Comparison of ENCODE assay signal across 19 cellular contexts in the genomic region with DNA sequence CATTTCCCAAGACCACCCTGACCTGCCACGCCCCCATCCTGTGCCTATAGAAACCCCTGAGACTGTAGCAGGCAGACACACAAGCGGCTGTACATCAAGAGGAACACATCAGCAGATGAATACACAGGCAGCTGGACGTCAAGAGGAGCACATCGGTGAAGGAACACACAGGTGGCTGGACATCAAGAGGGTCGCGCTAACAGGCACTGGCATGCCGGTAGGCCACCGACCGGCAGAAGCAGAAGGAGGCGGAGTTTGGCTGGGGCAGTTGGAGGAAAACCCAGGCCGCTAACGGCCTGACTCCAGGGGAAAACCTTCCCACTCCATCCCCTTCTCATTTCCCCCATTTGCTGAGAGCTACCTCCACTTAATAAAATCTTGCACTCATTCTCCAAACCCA. TPM values are rescaled to one million over a fixed set of nuclear protein-coding genes. Genes with fewer than 3 reads are reported as not detected.
A peak's percentile ranks its signal among the peaks of the same experiment; 100 is the strongest.
DNase-seq lines count a peak whose midpoint lies in the region; ATAC-seq and TF ChIP-seq lines count a peak whose summit lies in the region.
"Had no signal": no experiment of that assay in that cellular context is flagged by ENCODE, and none has a peak within 500 bp of the region (broad histone marks: within the 10 kb centered on the region; RNA-seq: fewer than 3 reads in every experiment).

No MANE protein-coding gene starts in this region.

- peaks cover 2% of the 10 kb centered on the region for H3K4me1 Mint-ChIP-seq in activated naive CD8-positive, alpha-beta T cell (ENCODE audit: low read depth)
- peaks cover 7% of the 10 kb centered on the region for H3K4me1 Mint-ChIP-seq in activated naive CD8-positive, alpha-beta T cell treated with anti-CD3 and anti-CD28 coated beads for 36 hours
- peaks cover 7% of the 10 kb centered on the region for H3K4me1 Mint-ChIP-seq in endodermal cell
- peaks cover 14% of the 10 kb centered on the region for H3K4me1 Mint-ChIP-seq in osteocyte (ENCODE audit: unreplicated experiment)

- H3K9me3 ChIP-seq in endodermal cell (ENCODE audit: control insufficient read depth, low read length) = no peaks in the 10 kb centered on the region
- H3K9me3 ChIP-seq: BE2C, Caco-2, HAP-1, Peyer's patch had no signal

- no peaks in the 10 kb centered on the region for H3K36me3 Mint-ChIP-seq in activated naive CD8-positive, alpha-beta T cell
- H3K36me3 Mint-ChIP-seq in activated naive CD8-positive, alpha-beta T cell treated with anti-CD3 and anti-CD28 coated beads for 36 hours = no peaks in the 10 kb centered on the region
- H3K36me3 Mint-ChIP-seq in endodermal cell (ENCODE audit: low read depth) (no peaks in the 10 kb centered on the region), osteocyte (ENCODE audit: unreplicated experiment) (no peaks in the 10 kb centered on the region)

- intact Hi-C loops in lower leg skin (cut with DNase I; ENCODE audit: low total_unique reads) = no loop called here

- no peak for ATAC-seq in HG03378 (IDR thresholded peaks at IDR 0.05; ENCODE audit: unreplicated experiment)

- peak overlapping the region; percentile 19 for H3K27ac Mint-ChIP-seq in activated naive CD8-positive, alpha-beta T cell
- no peak overlapping the region for H3K27ac Mint-ChIP-seq in activated naive CD8-positive, alpha-beta T cell treated with anti-CD3 and anti-CD28 coated beads for 36 hours
- H3K27ac Mint-ChIP-seq in endodermal cell (no peak overlapping the region), osteocyte (ENCODE audit: unreplicated experiment) (no peak overlapping the region)
- H3K27ac Mint-ChIP-seq: CD4-positive, alpha-beta T cell had no signal

- no peaks in the 10 kb centered on the region for H3K4me1 ChIP-seq in endodermal cell (ENCODE audit: control insufficient read depth, insufficient read depth, low read length)
- H3K4me1 ChIP-seq: BE2C, HAP-1 had no signal

- H3K27me3 ChIP-seq in endodermal cell (ENCODE audit: control insufficient read depth, insufficient read depth, low read length, poor library complexity, severe bottlenecking) = no peaks in the 10 kb centered on the region
- H3K27me3 ChIP-seq: BE2C, Peyer's patch had no signal

- H3K4me3 Mint-ChIP-seq in activated naive CD8-positive, alpha-beta T cell = no peak overlapping the region
- no peak overlapping the region for H3K4me3 Mint-ChIP-seq in activated naive CD8-positive, alpha-beta T cell treated with anti-CD3 and anti-CD28 coated beads for 36 hours
- H3K4me3 Mint-ChIP-seq in endodermal cell (no peak overlapping the region), osteocyte (ENCODE audit: unreplicated experiment) (no peak overlapping the region)
- H3K4me3 Mint-ChIP-seq: CD4-positive, alpha-beta T cell had no signal

- no peaks in the 10 kb centered on the region for H3K9me3 Mint-ChIP-seq in activated naive CD8-positive, alpha-beta T cell (ENCODE audit: low read depth)
- H3K9me3 Mint-ChIP-seq in activated naive CD8-positive, alpha-beta T cell treated with anti-CD3 and anti-CD28 coated beads for 36 hours = no peaks in the 10 kb centered on the region
- H3K9me3 Mint-ChIP-seq in endodermal cell = no peaks in the 10 kb centered on the region
- no peaks in the 10 kb centered on the region for H3K9me3 Mint-ChIP-seq in osteocyte (ENCODE audit: unreplicated experiment)
- H3K9me3 Mint-ChIP-seq: CD4-positive, alpha-beta T cell had no signal

- no peak for TF ChIP-seq CTCF in endodermal cell (conservative IDR thresholded peaks at IDR 0.05)
- TF ChIP-seq CTCF in osteocyte (IDR thresholded peaks at IDR 0.05) = no peak
- TF ChIP-seq CTCF in lower leg skin (IDR thresholded peaks at IDR 0.05) = no peak

- H3K36me3 ChIP-seq in endodermal cell (ENCODE audit: control insufficient read depth, insufficient read depth, low read length) = no peaks in the 10 kb centered on the region
- H3K36me3 ChIP-seq: BE2C, HAP-1, Peyer's patch had no signal

- no peak overlapping the region for H3K9ac ChIP-seq in endodermal cell (ENCODE audit: extremely low read depth, low read length, poor library complexity, severe bottlenecking)

- H3K4me3 ChIP-seq in endodermal cell (ENCODE audit: low read length) = no peak overlapping the region
- no peak overlapping the region for H3K4me3 ChIP-seq in lower leg skin (ENCODE audit: low read depth, poor library complexity, severe bottlenecking)
- H3K4me3 ChIP-seq: HAP-1, Peyer's patch, SK-N-MC had no signal

- no peak for DNase-seq in activated naive CD8-positive, alpha-beta T cell treated with anti-CD3 and anti-CD28 coated beads for 36 hours
- DNase-seq in NCI-H510A treated with DMSO at 0.1 percent for 48 hours (lab: John Stamatoyannopoulos, UW) (peak; percentile 7), endodermal cell (peak; percentile 49), osteocyte (ENCODE audit: extremely low spot score, unreplicated experiment) (peak; percentile 70), lower leg skin (ENCODE audit: low spot score in 2 of 2) (no peak), HK-2 (ENCODE audit: unreplicated experiment) (no peak)
- DNase-seq: BE2C; Caco-2; CD4-positive, alpha-beta T cell; KG1; NCI-H1105 treated with DMSO at 0.1 percent for 48 hours; NCI-H1694; NCI-H2081 treated with DMSO at 0.1 percent for 48 hours; NCI-H524; Peyer's patch had no signal

- H3K27me3 Mint-ChIP-seq in activated naive CD8-positive, alpha-beta T cell = no peaks in the 10 kb centered on the region
- H3K27me3 Mint-ChIP-seq in activated naive CD8-positive, alpha-beta T cell treated with anti-CD3 and anti-CD28 coated beads for 36 hours = no peaks in the 10 kb centered on the region
- no peaks in the 10 kb centered on the region for H3K27me3 Mint-ChIP-seq in endodermal cell (ENCODE audit: insufficient read depth)
- H3K27me3 Mint-ChIP-seq in osteocyte (ENCODE audit: unreplicated experiment) = no peaks in the 10 kb centered on the region
- H3K27me3 Mint-ChIP-seq: CD4-positive, alpha-beta T cell had no signal

- 90 to 92% methylated on average over 9 to 12 of the region's 12 CpGs for WGBS in endodermal cell (ENCODE audit: insufficient coverage in 1 of 2, insufficient read length in 1 of 2), 2 experiments
- 90% methylated on average over 12 of the region's 12 CpGs for WGBS in lower leg skin, 2 donors

- no peak overlapping the region for H3K27ac ChIP-seq in endodermal cell (ENCODE audit: low read depth, low read length)
- H3K27ac ChIP-seq: Peyer's patch, SK-N-MC had no signal

- no peak for TF ChIP-seq POLR2A in lower leg skin (IDR thresholded peaks at IDR 0.05)

RNA-seq across cellular contexts. Expression of a gene that starts 5.4 kb away (rescaled TPM):
- total RNA-seq in activated naive CD8-positive, alpha-beta T cell treated with anti-CD3 and anti-CD28 coated beads for 36 hours = 100 to 1,000 TPM; 195 TPM
- total RNA-seq in endodermal cell (100 to 1,000 TPM; 161 to 163 TPM), osteocyte (104 and 114 TPM in 2 replicates), lower leg skin (10 to 100 TPM; 53.9 to 70.0 (median 65.3) TPM)
- polyA plus RNA-seq in endodermal cell (2013, experiment 1 of 2) = 164 TPM
- polyA plus RNA-seq in endodermal cell (2013, experiment 2 of 2) = 150 TPM

Comparison
In these comparisons a context has a peak if more than half of its experiments do, and no peak if none do; other contexts are left out.
1. DNase-seq: peak in NCI-H510A treated with DMSO at 0.1 percent for 48 hours (single experiment), endodermal cell (single experiment) and osteocyte (single experiment); none in activated naive CD8-positive, alpha-beta T cell treated with anti-CD3 and anti-CD28 coated beads for 36 hours (single experiment), lower leg skin (0 of 2) and HK-2 (single experiment).